Comparison of ENCODE assay signal across 15 cellular contexts in genomic region chr9:78921341-78921740, GRCh38.
"Had no signal": no experiment of that assay in that cellular context is flagged by ENCODE, and none has a peak within 500 bp of the region (broad histone marks: within the 10 kb centered on the region; RNA-seq: fewer than 3 reads in every experiment).

No MANE protein-coding gene starts in this region.

- H3K4me3 Mint-ChIP-seq: activated CD4-positive, alpha-beta memory T cell treated with anti-CD3 and anti-CD28 coated beads, Interleukin-2, amount 10 ng/mL, durations not matched to agents 7 days and 5 days; activated CD4-positive, alpha-beta T cell treated with anti-CD3 and anti-CD28 coated beads for 36 hours; activated naive CD8-positive, alpha-beta T cell; neural progenitor cell had no signal

- H3K9ac ChIP-seq: neural progenitor cell had no signal

- H3K4me2 ChIP-seq: hepatocyte, neural progenitor cell had no signal

- H3K27me3 ChIP-seq: gastroesophageal sphincter, hepatocyte, neural progenitor cell, pancreas had no signal

- H3K36me3 ChIP-seq: gastroesophageal sphincter, neural progenitor cell, pancreas had no signal

- H3K36me3 Mint-ChIP-seq: activated naive CD8-positive, alpha-beta T cell had no signal

- H3K27ac ChIP-seq: gastroesophageal sphincter, hepatocyte, neural progenitor cell, pancreas, VCaP had no signal

- H3K4me3 ChIP-seq: gastroesophageal sphincter, hepatocyte, neural progenitor cell, pancreas had no signal

- H3K4me1 ChIP-seq: gastroesophageal sphincter, neural progenitor cell had no signal

- H3K9me3 ChIP-seq: gastroesophageal sphincter, pancreas had no signal

- H3K79me2 ChIP-seq: hepatocyte had no signal

- ATAC-seq: activated CD4-positive, alpha-beta T cell treated with anti-CD3 and anti-CD28 coated beads for 36 hours; gastroesophageal sphincter; left ventricle myocardium superior; pancreas had no signal

- DNase-seq: activated CD4-positive, alpha-beta memory T cell treated with anti-CD3 and anti-CD28 coated beads, Interleukin-2, amount 10 ng/mL, durations not matched to agents 7 days and 5 days; activated CD4-positive, alpha-beta T cell treated with anti-CD3 and anti-CD28 coated beads for 36 hours; activated gamma-delta T cell; activated T-cell treated with anti-CD3 and anti-CD28 coated beads, Interleukin-2, amount 50 U/mL, for 48 hours; amygdala; left ventricle myocardium superior; pancreas; retina; small intestine; T1000 had no signal

- H3K27me3 Mint-ChIP-seq: activated CD4-positive, alpha-beta memory T cell treated with anti-CD3 and anti-CD28 coated beads, Interleukin-2, amount 10 ng/mL, durations not matched to agents 7 days and 5 days; activated CD4-positive, alpha-beta T cell treated with anti-CD3 and anti-CD28 coated beads for 36 hours; activated naive CD8-positive, alpha-beta T cell had no signal

- H2AFZ ChIP-seq: hepatocyte, neural progenitor cell had no signal

- H3K4me1 Mint-ChIP-seq: activated CD4-positive, alpha-beta memory T cell treated with anti-CD3 and anti-CD28 coated beads, Interleukin-2, amount 10 ng/mL, durations not matched to agents 7 days and 5 days; activated CD4-positive, alpha-beta T cell treated with anti-CD3 and anti-CD28 coated beads for 36 hours; neural progenitor cell had no signal

- H3K27ac Mint-ChIP-seq: activated CD4-positive, alpha-beta memory T cell treated with anti-CD3 and anti-CD28 coated beads, Interleukin-2, amount 10 ng/mL, durations not matched to agents 7 days and 5 days; activated CD4-positive, alpha-beta T cell treated with anti-CD3 and anti-CD28 coated beads for 36 hours; activated naive CD8-positive, alpha-beta T cell; neural progenitor cell had no signal
